Comparison of ENCODE assay signal across 9 cellular contexts in the genomic region with DNA sequence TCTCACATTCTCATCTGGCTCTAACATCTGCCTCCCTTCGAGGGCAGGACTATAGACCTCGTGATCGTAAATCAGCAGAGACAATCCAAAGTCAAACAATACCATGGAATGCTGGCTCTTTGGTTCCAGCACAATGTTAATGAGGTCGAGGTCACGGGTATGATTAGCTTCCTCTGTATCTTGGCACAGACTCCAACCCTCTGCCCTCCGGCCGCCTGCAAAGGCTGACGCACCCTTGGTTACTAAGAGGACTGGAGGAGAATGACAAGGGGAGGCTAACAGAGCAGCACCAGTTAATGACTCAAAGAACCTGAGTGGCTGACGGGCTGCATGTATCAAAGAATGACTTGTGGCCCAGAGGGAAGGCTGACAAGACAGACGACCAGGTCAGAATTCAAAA. TPM values are rescaled to one million over a fixed set of nuclear protein-coding genes. Genes with fewer than 3 reads are reported as not detected.
DNase-seq lines count a peak whose midpoint lies in the region; ATAC-seq and TF ChIP-seq lines count a peak whose summit lies in the region.
"Had no signal": no experiment of that assay in that cellular context is flagged by ENCODE, and none has a peak within 500 bp of the region (broad histone marks: within the 10 kb centered on the region; RNA-seq: fewer than 3 reads in every experiment).

No MANE protein-coding gene starts in this region.

- no peaks in the 10 kb centered on the region for H3K36me3 Mint-ChIP-seq in activated CD8-positive, alpha-beta T cell treated with anti-CD3 and anti-CD28 coated beads for 36 hours (ENCODE audit: low read depth)

- H3K9me3 Mint-ChIP-seq in activated CD8-positive, alpha-beta T cell treated with anti-CD3 and anti-CD28 coated beads for 36 hours = no peaks in the 10 kb centered on the region

- H3K4me1 Mint-ChIP-seq in activated CD8-positive, alpha-beta T cell treated with anti-CD3 and anti-CD28 coated beads for 36 hours (ENCODE audit: low read depth) = no peaks in the 10 kb centered on the region

- peak overlapping the region; percentile 70 to 85 for H3K27ac ChIP-seq in breast epithelium
- H3K27ac ChIP-seq in upper lobe of left lung = peak overlapping the region in 3 of 4 donors; percentile 36 to 46 (median 45)

- H3K4me3 ChIP-seq in breast epithelium (peak overlapping the region in 1 of 3 donors; percentile 10), upper lobe of left lung (no peak overlapping the region)

- peak; percentile 95 for DNase-seq in LHCN-M2 (ENCODE audit: low read depth)
- DNase-seq in breast epithelium (ENCODE audit: low spot score in 2 of 2) = peak; percentile 77 to 83
- DNase-seq in left kidney (ENCODE audit: low read depth, low spot score) = peak; percentile 95
- peak in 1 of 2 donors; percentile 59 for DNase-seq in upper lobe of left lung
- DNase-seq in activated CD4-positive, CD25-positive, alpha-beta regulatory T cell treated with anti-CD3 and anti-CD28 coated beads, Interleukin-2, amount 50 U/mL, for 72 hours = no peak
- DNase-seq in activated CD8-positive, alpha-beta T cell treated with anti-CD3 and anti-CD28 coated beads for 36 hours = no peak
- DNase-seq: stimulated activated naive CD4-positive, alpha-beta T cell had no signal

- H3K9me3 ChIP-seq in breast epithelium (no peaks in the 10 kb centered on the region), upper lobe of left lung (no peaks in the 10 kb centered on the region)

- no peak for TF ChIP-seq EP300 in upper lobe of left lung (IDR thresholded peaks at IDR 0.05)

- intact Hi-C loops in breast epithelium (cut with DNase I; ENCODE audit: low total_unique reads) = no loop called here
- intact Hi-C loops in activated CD8-positive, alpha-beta T cell treated with anti-CD3 and anti-CD28 coated beads for 36 hours (cut with micrococcal nuclease) = no loop called here

- peaks cover 2% of the 10 kb centered on the region for H3K27me3 Mint-ChIP-seq in activated CD8-positive, alpha-beta T cell treated with anti-CD3 and anti-CD28 coated beads for 36 hours

- no peak overlapping the region for H3K4me3 Mint-ChIP-seq in activated CD8-positive, alpha-beta T cell treated with anti-CD3 and anti-CD28 coated beads for 36 hours

- no peak overlapping the region for H3K27ac Mint-ChIP-seq in activated CD8-positive, alpha-beta T cell treated with anti-CD3 and anti-CD28 coated beads for 36 hours

- TF ChIP-seq CTCF in breast epithelium (IDR thresholded peaks at IDR 0.05) = no peak
- TF ChIP-seq CTCF in upper lobe of left lung (IDR thresholded peaks at IDR 0.05) = no peak
- no peak for TF ChIP-seq CTCF in activated CD8-positive, alpha-beta T cell treated with anti-CD3 and anti-CD28 coated beads for 36 hours (IDR thresholded peaks at IDR 0.05)

- no peaks in the 10 kb centered on the region for H3K27me3 ChIP-seq in breast epithelium
- no peaks in the 10 kb centered on the region for H3K27me3 ChIP-seq in upper lobe of left lung

- 34 to 46% methylated on average over 10 of the region's 10 CpGs for WGBS in upper lobe of left lung, 2 donors

- peaks cover 0 to 15% of the 10 kb centered on the region in 2 donors for H3K4me1 ChIP-seq in breast epithelium
- peaks cover 5 to 11% (median 9%) of the 10 kb centered on the region in 4 donors for H3K4me1 ChIP-seq in upper lobe of left lung

- H3K36me3 ChIP-seq in breast epithelium = no peaks in the 10 kb centered on the region
- H3K36me3 ChIP-seq in upper lobe of left lung = no peaks in the 10 kb centered on the region

- POLR2A ChIA-PET in activated CD8-positive, alpha-beta T cell treated with anti-CD3 and anti-CD28 coated beads for 36 hours (lab: Charles Lee) = no interaction called here

- CTCF ChIA-PET in activated CD8-positive, alpha-beta T cell treated with anti-CD3 and anti-CD28 coated beads for 36 hours (lab: Charles Lee) = no interaction called here

- TF ChIP-seq POLR2A in breast epithelium (IDR thresholded peaks at IDR 0.05) (no peak), upper lobe of left lung (IDR thresholded peaks at IDR 0.05) (no peak)

- ATAC-seq in upper lobe of left lung (ENCODE audit: low FRiP score in 2 of 2) (peak; percentile 65 to 85), HG02588 (IDR thresholded peaks at IDR 0.05; ENCODE audit: unreplicated experiment) (no peak), HG02885 (IDR thresholded peaks at IDR 0.05; ENCODE audit: poor library complexity, unreplicated experiment) (no peak)
- ATAC-seq in activated CD8-positive, alpha-beta T cell treated with anti-CD3 and anti-CD28 coated beads for 36 hours = no peak

RNA-seq across cellular contexts. Expression of gene LHFPL2, which starts 10.1 kb away (rescaled TPM):
- total RNA-seq in LHCN-M2 (2014; rRNA removed) (97.3 and 104 TPM in 2 replicates), breast epithelium (10 to 100 TPM; 36.8 to 61.8 (median 41.3) TPM), upper lobe of left lung (10 to 100 TPM; 17.3 to 69.5 (median 32.9) TPM)
- 26.3 TPM for polyA plus RNA-seq in LHCN-M2 (2012)
- total RNA-seq in activated CD8-positive, alpha-beta T cell treated with anti-CD3 and anti-CD28 coated beads for 36 hours = under 1 TPM in 1 of 2 experiments, not detected in 1; 0.20 TPM

Comparison
In these comparisons a context has a peak if more than half of its experiments do, and no peak if none do; other contexts are left out.
1. DNase-seq: peak in LHCN-M2 (single experiment), breast epithelium (2 of 2) and left kidney (single experiment); none in activated CD4-positive, CD25-positive, alpha-beta regulatory T cell treated with anti-CD3 and anti-CD28 coated beads, Interleukin-2, amount 50 U/mL, for 72 hours (single experiment) and activated CD8-positive, alpha-beta T cell treated with anti-CD3 and anti-CD28 coated beads for 36 hours (single experiment).
2. ATAC-seq: peak in upper lobe of left lung (2 of 2); none in HG02588 (single experiment), activated CD8-positive, alpha-beta T cell treated with anti-CD3 and anti-CD28 coated beads for 36 hours (single experiment) and HG02885 (single experiment).
3. RNA of gene LHFPL2, which starts 10.1 kb away (total RNA-seq): 97.3 to 104 TPM in LHCN-M2, 36.8 to 61.8 TPM in breast epithelium and 17.3 to 69.5 TPM in upper lobe of left lung; 0.20 TPM in activated CD8-positive, alpha-beta T cell treated with anti-CD3 and anti-CD28 coated beads for 36 hours; every median in the first group is over 10 times any median in the second.